18 cellular contexts compared by ENCODE assay signal in genomic region chr7:112108984-112109383, GRCh38.
DNase-seq lines count a peak whose midpoint lies in the region; ATAC-seq, FAIRE-seq and TF ChIP-seq lines count a peak whose summit lies in the region.
"Had no signal": no experiment of that assay in that cellular context is flagged by ENCODE, and none has a peak within 500 bp of the region (broad histone marks: within the 10 kb centered on the region; RNA-seq: fewer than 3 reads in every experiment).

No MANE protein-coding gene starts in this region.

- TF ChIP-seq EP300 in H1 (IDR thresholded peaks at IDR 0.05; ENCODE audit: borderline replicate concordance in 1 of 2, low read depth in 2 of 2, low read length in 2 of 2), result no peak

- H3K27ac Mint-ChIP-seq in nephron progenitor cell, result peak overlapping the region; percentile 93
- H3K27ac Mint-ChIP-seq: B cell had no signal

- TF ChIP-seq RAD21 in H1 (IDR thresholded peaks at IDR 0.05 in 1 of 2, conservative IDR thresholded peaks at IDR 0.05 in 1 of 2; ENCODE audit: low read depth in 2 of 2, low read length in 2 of 2), result no peak

- peak overlapping the region; percentile 15 for H2BK120ac ChIP-seq in H1 (replicated peaks; ENCODE audit: low read depth, low read length)

- H4K91ac ChIP-seq in H1 (replicated peaks; ENCODE audit: insufficient read length, low read length), result no peak overlapping the region

- no peak overlapping the region for H3K4me3 ChIP-seq in H1 (ENCODE audit: extremely low read depth in 1 of 4, insufficient read depth in 2 of 4, low read depth in 3 of 4, low read length in 4 of 4)
- H3K4me3 ChIP-seq: SK-N-MC had no signal

- no peaks in the 10 kb centered on the region for H3K9me3 ChIP-seq in H1 (ENCODE audit: insufficient read depth in 2 of 2, low read depth in 1 of 2, low read length in 1 of 2)

- no peak overlapping the region for H3K4me2 ChIP-seq in H1 (ENCODE audit: insufficient read depth in 1 of 2, low read depth in 2 of 2, low read length in 2 of 2)

- no peak overlapping the region for H3K56ac ChIP-seq in H1 (replicated peaks; ENCODE audit: insufficient read length, low read depth, low read length)

- FAIRE-seq in H1 (lab: Jason Lieb, UNC), result peak; percentile 57
- FAIRE-seq: G401.6 had no signal

- ATAC-seq in HG03280 (IDR thresholded peaks at IDR 0.05; ENCODE audit: unreplicated experiment), result no peak

- CTCF ChIA-PET in H1 (lab: Charles Lee; ENCODE audit: partially characterized antibody), result interaction anchor here (0.8 kb wide), 1 partner anchor 16 kb away, joined by 3 read pairs; no protein-coding TSS in a partner anchor

- H3K79me1 ChIP-seq in H1 (ENCODE audit: low read depth, low read length), result no peaks in the 10 kb centered on the region

- no peak overlapping the region for H3K4ac ChIP-seq in H1 (replicated peaks; ENCODE audit: insufficient read length, low read depth, low read length)

- no peak overlapping the region for H3K23ac ChIP-seq in H1 (ENCODE audit: insufficient read length)

- H2BK12ac ChIP-seq in H1 (ENCODE audit: low read depth, low read length), result no peak overlapping the region

- POLR2A ChIA-PET in H1 (lab: Charles Lee; ENCODE audit: partially characterized antibody), result no interaction called here

- H3K36me3 Mint-ChIP-seq in nephron progenitor cell (ENCODE audit: low read depth), result no peaks in the 10 kb centered on the region

- no peak overlapping the region for H3K18ac ChIP-seq in H1 (ENCODE audit: extremely low read depth, low read length)

- no peak overlapping the region; a peak in 1 of 7 replicates for H3K9ac ChIP-seq in H1 (replicated peaks in 1 of 4; ENCODE audit: extremely low read depth in 1 of 4, low read depth in 3 of 4, low read length in 3 of 4)

- no peak overlapping the region for H2AFZ ChIP-seq in H1 (ENCODE audit: low read length)

- no peaks in the 10 kb centered on the region for H3K9me3 Mint-ChIP-seq in nephron progenitor cell

- no peak overlapping the region for H3K14ac ChIP-seq in H1 (ENCODE audit: insufficient read length)

- H3K23me2 ChIP-seq in H1 (ENCODE audit: low read depth, low read length), result no peaks in the 10 kb centered on the region

- no peak overlapping the region for H2BK20ac ChIP-seq in H1 (ENCODE audit: low read length)

- H3K27me3 Mint-ChIP-seq in nephron progenitor cell (ENCODE audit: low read depth, poor library complexity), result peaks cover 4% of the 10 kb centered on the region

- H3K27ac ChIP-seq in H1 (ENCODE audit: low read depth, low read length), result no peak overlapping the region
- H3K27ac ChIP-seq: 22Rv1, SK-N-MC had no signal

- no peaks in the 10 kb centered on the region for H4K20me1 ChIP-seq in H1 (replicated peaks in 1 of 2; ENCODE audit: control insufficient read depth in 1 of 2, insufficient read depth in 2 of 2, low read length in 2 of 2)

- H3K27me3 ChIP-seq in H1 (replicated peaks in 1 of 4; ENCODE audit: control insufficient read depth in 3 of 4, extremely low read depth in 1 of 4, insufficient read depth in 3 of 4, low read length in 3 of 4), result no peaks in the 10 kb centered on the region

- WGBS in H1 (ENCODE audit: extremely low coverage in 1 of 2, insufficient coverage in 1 of 2, insufficient read length in 1 of 2, insufficient replicate concordance in 2 of 2, low coverage in 1 of 2, low lambda C conversion rate in 2 of 2, missing lambda C conversion rate in 1 of 2), 2 experiments, result 95 to 100% methylated on average over 1 to 2 of the region's 2 CpGs

- peaks cover 0 to 11% of the 10 kb centered on the region in 2 experiments; a peak in 3 of 4 replicates for H3K79me2 ChIP-seq in H1 (ENCODE audit: control insufficient read depth in 1 of 2, insufficient read depth in 2 of 2, low read length in 2 of 2)

- TF ChIP-seq CTCF in H1 (IDR thresholded peaks at IDR 0.05; ENCODE audit: control extremely low read depth in 1 of 3, insufficient read depth in 1 of 3, low read depth in 1 of 3, low read length in 3 of 3) (no peak), nephron progenitor cell (IDR thresholded peaks at IDR 0.05) (no peak)

- peaks cover 21% of the 10 kb centered on the region for H3K4me1 Mint-ChIP-seq in nephron progenitor cell
- H3K4me1 Mint-ChIP-seq: B cell had no signal

- TF ChIP-seq POLR2A in H1 (IDR thresholded peaks at IDR 0.05; ENCODE audit: control extremely low read depth in 1 of 2, low read depth in 2 of 2, low read length in 2 of 2), result no peak

- H4K5ac ChIP-seq in H1 (ENCODE audit: insufficient read length, low read depth, low read length), result no peak overlapping the region

- no peak overlapping the region for H4K8ac ChIP-seq in H1 (ENCODE audit: extremely low read depth, insufficient read depth, low read length)

- DNase-seq in DMS 273 (lab: John Stamatoyannopoulos, UW; ENCODE audit: unreplicated experiment), result peak; percentile 42
- DNase-seq in DMS 273 treated with DMSO at 0.1 percent for 48 hours (lab: John Stamatoyannopoulos, UW), result no peak
- peak; percentile 64 for DNase-seq in NCI-H69 (lab: John Stamatoyannopoulos, UW)
- DNase-seq in H1 (ENCODE audit: low read depth in 1 of 2, low spot score in 2 of 2), result no peak
- no peak for DNase-seq in nephron progenitor cell
- DNase-seq in NCI-H2196 (lab: John Stamatoyannopoulos, UW; ENCODE audit: unreplicated experiment), result no peak
- no peak for DNase-seq in GOT3 (lab: John Stamatoyannopoulos, UW)
- DNase-seq: NCI-H1048, NCI-H1436 treated with DMSO at 0.1 percent for 48 hours, NCI-H2029 treated with DMSO at 0.1 percent for 48 hours, NCI-H748 treated with DMSO at 0.1 percent for 48 hours, OCI-M1, SHP77 had no signal

- no peak overlapping the region for H3K4me3 Mint-ChIP-seq in nephron progenitor cell
- H3K4me3 Mint-ChIP-seq: B cell had no signal

- H2BK15ac ChIP-seq in H1 (ENCODE audit: low read length), result no peak overlapping the region

- H3K4me1 ChIP-seq in H1 (replicated peaks in 1 of 4; ENCODE audit: control insufficient read depth in 3 of 4, insufficient read depth in 4 of 4, low read length in 3 of 4), result peaks cover 0 to 2% (median under 1%) of the 10 kb centered on the region in 4 experiments; a peak in 2 of 7 replicates

- no peaks in the 10 kb centered on the region for H3K36me3 ChIP-seq in H1 (ENCODE audit: control insufficient read depth in 2 of 4, insufficient read depth in 4 of 4, low read length in 3 of 4)

- H2AK5ac ChIP-seq in H1 (ENCODE audit: low read depth, low read length), result no peak overlapping the region; the same call in 1 of the 2 replicates

- H2BK5ac ChIP-seq in H1 (ENCODE audit: low read depth, low read length), result no peak overlapping the region

TF ChIP-seq in H1, 55 proteins besides CTCF, POLR2A, EP300 and RAD21:
- TF ChIP-seq HDAC2 (IDR thresholded peaks at IDR 0.05; ENCODE audit: borderline replicate concordance in 1 of 2, low read depth in 2 of 2, low read length in 2 of 2) (no peak), MAX (IDR thresholded peaks at IDR 0.05) (no peak), ATF3 (IDR thresholded peaks at IDR 0.05; ENCODE audit: insufficient read depth, low read depth, low read length) (no peak), KDM5A (IDR thresholded peaks at IDR 0.05; ENCODE audit: low read length) (no peak), SP1 (IDR thresholded peaks at IDR 0.05; ENCODE audit: low read depth, low read length) (no peak), TBP (IDR thresholded peaks at IDR 0.05; ENCODE audit: low read depth, low read length) (no peak), BRCA1 (IDR thresholded peaks at IDR 0.05; ENCODE audit: low read depth, low read length) (no peak), SIN3A (conservative IDR thresholded peaks at IDR 0.05 in 1 of 2, IDR thresholded peaks at IDR 0.05 in 1 of 2; ENCODE audit: low read depth in 1 of 2, low read length in 2 of 2) (no peak), SRF (IDR thresholded peaks at IDR 0.05; ENCODE audit: low read depth, low read length) (no peak), E2F6 (IDR thresholded peaks at IDR 0.05) (no peak), POU5F1 (IDR thresholded peaks at IDR 0.05; ENCODE audit: low read depth, low read length) (no peak), CHD2 (IDR thresholded peaks at IDR 0.05; ENCODE audit: low read length) (no peak), NRF1 (IDR thresholded peaks at IDR 0.05; ENCODE audit: low read depth, low read length) (no peak)

Comparison
In these comparisons a context has a peak if more than half of its experiments do, and no peak if none do; other contexts are left out.
1. DNase-seq: peak in DMS 273 (single experiment) and NCI-H69 (single experiment); none in DMS 273 treated with DMSO at 0.1 percent for 48 hours (single experiment), H1 (0 of 2), nephron progenitor cell (single experiment), NCI-H2196 (single experiment) and GOT3 (single experiment).